Comparison of ENCODE assay signal across 10 cellular contexts in the genomic region with DNA sequence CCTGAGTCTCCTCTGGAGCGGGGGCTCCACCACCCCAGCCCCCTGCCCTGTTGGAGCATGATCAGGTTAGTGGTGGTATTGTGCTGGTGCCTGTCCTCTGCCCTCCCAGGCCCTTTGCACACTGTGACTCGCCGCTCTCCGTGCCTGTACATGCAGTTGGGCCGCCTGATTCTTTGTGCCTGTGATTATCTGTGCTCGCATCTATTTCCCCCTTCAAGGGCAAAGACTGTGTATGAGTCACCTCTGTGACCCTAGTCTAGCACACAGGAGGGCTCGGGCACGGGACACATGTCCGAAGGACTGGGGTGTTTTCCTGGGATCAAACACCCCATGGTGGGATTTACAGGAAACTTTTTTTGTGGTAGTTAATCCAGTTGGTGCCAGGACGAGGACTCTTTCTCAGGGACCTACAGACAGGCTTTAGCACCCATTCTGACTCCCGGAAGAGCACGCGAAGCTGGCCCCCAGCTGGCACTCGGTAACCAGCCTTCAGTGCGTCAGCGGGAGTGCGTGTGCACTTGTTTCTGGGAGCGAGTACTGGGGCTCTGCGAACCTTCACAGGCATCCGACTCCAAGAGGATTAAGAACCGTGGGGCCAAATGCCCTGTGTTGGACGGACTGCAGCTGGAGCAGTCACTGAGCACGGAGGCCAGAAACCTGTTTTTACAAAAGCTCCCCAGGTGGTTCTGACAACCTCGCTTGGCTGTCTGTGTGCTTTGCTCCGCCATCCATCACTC. TPM values are rescaled to one million over a fixed set of nuclear protein-coding genes. Genes with fewer than 3 reads are reported as not detected.
DNase-seq lines count a peak whose midpoint lies in the region; ATAC-seq and TF ChIP-seq lines count a peak whose summit lies in the region.
"Had no signal": no experiment of that assay in that cellular context is flagged by ENCODE, and none has a peak within 500 bp of the region (broad histone marks: within the 10 kb centered on the region; RNA-seq: fewer than 3 reads in every experiment).

No MANE protein-coding gene starts in this region.

- dilution Hi-C loops in IMR-90 (cut with HindIII; ENCODE audit: low sequenced_read_pairs, unreplicated experiment), result no loop called here

- H3K27ac Mint-ChIP-seq in brain, result peak overlapping the region; percentile 64 to 97 (median 94)
- no peak overlapping the region for H3K27ac Mint-ChIP-seq in activated T-cell treated with anti-CD3 and anti-CD28 coated beads, Interleukin-2, amount 50 U/mL, for 72 hours

- no peaks in the 10 kb centered on the region for H3F3A ChIP-seq in smooth muscle cell (ENCODE audit: low read depth)

- peaks cover 57% of the 10 kb centered on the region for H3K9me1 ChIP-seq in IMR-90 (ENCODE audit: insufficient read depth, low read length)

- no peak overlapping the region for H2AFZ ChIP-seq in IMR-90 (replicated peaks; ENCODE audit: low read length, poor library complexity)
- H2AFZ ChIP-seq in smooth muscle cell (ENCODE audit: low read depth), result no peak overlapping the region

- CTCF ChIA-PET in IMR-90 (lab: Yijun Ruan, JAX), result interaction anchor here (0.6 to 1.5 kb wide), 2 partner anchors 32 to 300 kb away, joined by 3 to 5 read pairs; no protein-coding TSS in a partner anchor

- in situ Hi-C loops in IMR-90 (cut with MboI; ENCODE audit: low sequenced_read_pairs), result no loop called here

- peaks cover 5% of the 10 kb centered on the region for H3K36me3 Mint-ChIP-seq in brain
- no peaks in the 10 kb centered on the region for H3K36me3 Mint-ChIP-seq in activated T-cell treated with anti-CD3 and anti-CD28 coated beads, Interleukin-2, amount 50 U/mL, for 72 hours (ENCODE audit: insufficient read depth in 2 of 2)

- no peak for TF ChIP-seq CTCF in IMR-90 (conservative IDR thresholded peaks at IDR 0.05; ENCODE audit: low read depth, low read length)
- no peak for TF ChIP-seq CTCF in brain (conservative IDR thresholded peaks at IDR 0.05)
- TF ChIP-seq CTCF in smooth muscle cell (IDR thresholded peaks at IDR 0.05; ENCODE audit: borderline replicate concordance, insufficient read depth, poor library complexity, severe bottlenecking), result no peak
- no peak for TF ChIP-seq CTCF in foreskin fibroblast (IDR thresholded peaks at IDR 0.05; ENCODE audit: low read depth, low read length)

- no peak overlapping the region for H3K56ac ChIP-seq in IMR-90 (ENCODE audit: extremely low read depth, insufficient read depth, low read length)

- H3K27ac ChIP-seq in IMR-90 (ENCODE audit: insufficient read depth, low read length) (no peak overlapping the region), right cardiac atrium (ENCODE audit: low read length) (peak overlapping the region; percentile 19), smooth muscle cell (ENCODE audit: low read depth) (peak overlapping the region; percentile 83)

- ATAC-seq in IMR-90 (ENCODE audit: low read depth) (no peak), right cardiac atrium (no peak)
- ATAC-seq in activated T-cell treated with anti-CD3 and anti-CD28 coated beads, Interleukin-2, amount 50 U/mL, for 72 hours (replicated peaks in 1 of 2), result no peak
- ATAC-seq: activated CD4-positive, alpha-beta T cell treated with anti-CD3 and anti-CD28 coated beads for 36 hours had no signal

- POLR2A ChIA-PET in IMR-90 (lab: Charles Lee; ENCODE audit: unreplicated experiment), result no interaction called here

- H2BK20ac ChIP-seq in IMR-90 (ENCODE audit: low read depth, low read length), result no peak overlapping the region

- H4K20me1 ChIP-seq in IMR-90 (ENCODE audit: insufficient read depth, low read length) (peaks cover 94% of the 10 kb centered on the region), smooth muscle cell (ENCODE audit: low read depth) (peaks cover 99% of the 10 kb centered on the region)

- no TSS peak for BruUV-seq in IMR-90 (replicated peaks; lab: Mats Ljungman, UMichigan)

- peaks cover 31 to 96% of the 10 kb centered on the region in 2 experiments for H3K79me1 ChIP-seq in IMR-90 (ENCODE audit: low read depth in 1 of 2, low read length in 2 of 2)

- H3K4me1 Mint-ChIP-seq in brain, result peaks cover 100% of the 10 kb centered on the region
- H3K4me1 Mint-ChIP-seq in activated T-cell treated with anti-CD3 and anti-CD28 coated beads, Interleukin-2, amount 50 U/mL, for 72 hours (ENCODE audit: low read depth), result peaks cover 62% of the 10 kb centered on the region

- peak; percentile 46 for DNase-seq in IMR-90
- DNase-seq in right cardiac atrium, result no peak
- DNase-seq in smooth muscle cell (lab: John Stamatoyannopoulos, UW; ENCODE audit: unreplicated experiment), result no peak
- DNase-seq in foreskin fibroblast, result no peak
- DNase-seq in NCI-H1048 (lab: John Stamatoyannopoulos, UW), result no peak
- no peak for DNase-seq in activated T-cell treated with anti-CD3 and anti-CD28 coated beads, Interleukin-2, amount 50 U/mL, for 72 hours
- DNase-seq in activated CD4-positive, alpha-beta T cell treated with anti-CD3 and anti-CD28 coated beads, Interleukin-2, amount 50 U/mL, for 4 hours, result no peak
- DNase-seq: activated CD4-positive, alpha-beta T cell treated with anti-CD3 and anti-CD28 coated beads for 36 hours; activated naive CD8-positive, alpha-beta T cell treated with anti-CD3 and anti-CD28 coated beads, Interleukin-2, amount 10 ng/mL, durations not matched to agents 7 days and 5 days had no signal

- H3K23ac ChIP-seq in IMR-90 (ENCODE audit: low read depth, low read length), result peak overlapping the region; percentile 72; the same call in 1 of the 2 replicates

- intact Hi-C loops in IMR-90 (cut with micrococcal nuclease), result no loop called here
- intact Hi-C loops in right cardiac atrium (cut with DNase I), result no loop called here

- no peaks in the 10 kb centered on the region for H3K9me3 Mint-ChIP-seq in brain
- no peaks in the 10 kb centered on the region for H3K9me3 Mint-ChIP-seq in activated T-cell treated with anti-CD3 and anti-CD28 coated beads, Interleukin-2, amount 50 U/mL, for 72 hours
- H3K9me3 Mint-ChIP-seq: activated naive CD8-positive, alpha-beta T cell treated with anti-CD3 and anti-CD28 coated beads, Interleukin-2, amount 10 ng/mL, durations not matched to agents 7 days and 5 days had no signal

- H3K27me3 ChIP-seq in IMR-90 (ENCODE audit: control insufficient read depth, insufficient read depth, low read length) (no peaks in the 10 kb centered on the region), right cardiac atrium (ENCODE audit: control insufficient read depth, insufficient read depth) (no peaks in the 10 kb centered on the region), smooth muscle cell (ENCODE audit: low read depth) (no peaks in the 10 kb centered on the region)

- peak overlapping the region; percentile 8 for H3K4ac ChIP-seq in IMR-90 (ENCODE audit: low read depth, low read length)

- H2BK120ac ChIP-seq in IMR-90 (ENCODE audit: low read depth, low read length), result peak overlapping the region; percentile 32; the same call in 1 of the 2 replicates

- 59% methylated on average over 14 of the region's 25 CpGs; no CpG with 5 or more reads in 1 of the 2 experiments for WGBS in IMR-90 (ENCODE audit: extremely low coverage in 2 of 2, insufficient read length in 1 of 2), 2 experiments
- WGBS in right cardiac atrium, result 84% methylated on average over 25 of the region's 25 CpGs
- WGBS in smooth muscle cell (ENCODE audit: low lambda C conversion rate), result 82% methylated on average over 25 of the region's 25 CpGs

- H4K8ac ChIP-seq in IMR-90 (ENCODE audit: low read depth in 2 of 2, low read length in 2 of 2), result peak overlapping the region in 1 of 2 experiments; percentile 47; a peak in 1 of 4 replicates

- H2AK9ac ChIP-seq in IMR-90 (replicated peaks; ENCODE audit: low read depth, low read length, poor library complexity), result peak overlapping the region; percentile 97

- peak overlapping the region; percentile 75; the same call in 1 of the 2 replicates for H2AK5ac ChIP-seq in IMR-90 (ENCODE audit: low read depth, low read length)

- H3K9ac ChIP-seq in IMR-90 (ENCODE audit: low read depth, low read length) (no peak overlapping the region; the same call in 1 of the 2 replicates), smooth muscle cell (ENCODE audit: low read depth) (no peak overlapping the region)

- H3K14ac ChIP-seq in IMR-90 (replicated peaks; ENCODE audit: low read depth, low read length), result peak overlapping the region; percentile 24; the same call in 1 of the 2 replicates

- peak overlapping the region; percentile 1; the same call in 1 of the 2 replicates for H4K5ac ChIP-seq in IMR-90 (ENCODE audit: low read depth, low read length)

- H2BK5ac ChIP-seq in IMR-90 (ENCODE audit: low read depth, low read length, poor library complexity, severe bottlenecking), result peak overlapping the region; percentile 34

- TF ChIP-seq POLR2A in IMR-90 (IDR thresholded peaks at IDR 0.05; ENCODE audit: low read depth, low read length), result no peak

- peak overlapping the region; percentile 68 to 99 (median 73) for H3K4me3 Mint-ChIP-seq in brain
- H3K4me3 Mint-ChIP-seq in activated T-cell treated with anti-CD3 and anti-CD28 coated beads, Interleukin-2, amount 50 U/mL, for 72 hours, result no peak overlapping the region
- H3K4me3 Mint-ChIP-seq: activated CD4-positive, alpha-beta T cell treated with anti-CD3 and anti-CD28 coated beads for 36 hours; activated naive CD8-positive, alpha-beta T cell treated with anti-CD3 and anti-CD28 coated beads, Interleukin-2, amount 10 ng/mL, durations not matched to agents 7 days and 5 days had no signal

- TF ChIP-seq RAD21 in IMR-90 (IDR thresholded peaks at IDR 0.05; ENCODE audit: low read length), result no peak

- H3K18ac ChIP-seq in IMR-90 (ENCODE audit: low read depth, low read length), result no peak overlapping the region

- peaks cover 93% of the 10 kb centered on the region for H3K79me2 ChIP-seq in smooth muscle cell (ENCODE audit: low read depth)

- peaks cover 4% of the 10 kb centered on the region for H3K27me3 Mint-ChIP-seq in brain
- H3K27me3 Mint-ChIP-seq in activated T-cell treated with anti-CD3 and anti-CD28 coated beads, Interleukin-2, amount 50 U/mL, for 72 hours (ENCODE audit: low read depth), result no peaks in the 10 kb centered on the region
- H3K27me3 Mint-ChIP-seq: activated CD4-positive, alpha-beta T cell treated with anti-CD3 and anti-CD28 coated beads for 36 hours; activated naive CD8-positive, alpha-beta T cell treated with anti-CD3 and anti-CD28 coated beads, Interleukin-2, amount 10 ng/mL, durations not matched to agents 7 days and 5 days had no signal

- H3K4me3 ChIP-seq in IMR-90 (ENCODE audit: insufficient read depth, low read depth, low read length), result no peak overlapping the region
- no peak overlapping the region for H3K4me3 ChIP-seq in right cardiac atrium (ENCODE audit: low read length)
- H3K4me3 ChIP-seq in smooth muscle cell, result no peak overlapping the region
- H3K4me3 ChIP-seq in foreskin fibroblast (ENCODE audit: low read depth in 1 of 2, low read length in 2 of 2), result no peak overlapping the region

- H3K36me3 ChIP-seq in IMR-90 (ENCODE audit: control insufficient read depth, insufficient read depth, low read length), result 0 out of 2 replicates have a peak, but pooled peaks cover 1% of the 10 kb centered on the region
- no peaks in the 10 kb centered on the region for H3K36me3 ChIP-seq in smooth muscle cell (ENCODE audit: low read depth)

- H3K4me1 ChIP-seq in IMR-90 (ENCODE audit: control insufficient read depth, insufficient read depth, low read length) (peaks cover 43% of the 10 kb centered on the region), right cardiac atrium (ENCODE audit: control insufficient read depth, insufficient read depth, low read length) (peaks cover 25% of the 10 kb centered on the region), smooth muscle cell (ENCODE audit: low read depth) (peaks cover 44% of the 10 kb centered on the region)

- no peaks in the 10 kb centered on the region for H3K9me3 ChIP-seq in IMR-90 (ENCODE audit: control insufficient read depth, insufficient read depth, low read length)
- H3K9me3 ChIP-seq in right cardiac atrium (ENCODE audit: control insufficient read depth, low read length), result no peaks in the 10 kb centered on the region
- H3K9me3 ChIP-seq in smooth muscle cell (replicated peaks; ENCODE audit: low read depth), result no peaks in the 10 kb centered on the region

- H4K91ac ChIP-seq in IMR-90 (ENCODE audit: insufficient read depth, low read depth, low read length), result 0 out of 2 replicates have a peak overlapping the region, but pooled peaks have one; percentile 2

- H2BK15ac ChIP-seq in IMR-90 (ENCODE audit: low read depth, low read length), result no peak overlapping the region

- H3K4me2 ChIP-seq in IMR-90 (ENCODE audit: low read depth, low read length) (no peak overlapping the region; the same call in 1 of the 2 replicates), smooth muscle cell (peak overlapping the region; percentile 69)

RNA-seq across cellular contexts. Expression of gene PPP1R37, which starts 6.7 kb away (rescaled TPM):
- total RNA-seq in IMR-90 (2012; rRNA removed), result 13.1 and 13.9 TPM in 2 replicates
- polyA plus RNA-seq in IMR-90 (2012; rRNA removed), result 18.5 and 20.8 TPM in 2 replicates
- polyA plus RNA-seq in IMR-90 (2012; cell fraction: cytosol; rRNA removed), result 14.0 and 22.6 TPM in 2 replicates
- polyA plus RNA-seq in IMR-90 (2012; cell fraction: nucleus; rRNA removed; ENCODE audit: low replicate concordance), result 41.6 and 72.5 TPM in 2 replicates
- 59.2 TPM for polyA plus RNA-seq in brain (ENCODE audit: insufficient read depth, low read depth, low replicate concordance)
- total RNA-seq in right cardiac atrium, result 10 to 100 TPM; 16.5 to 24.9 (median 18.9) TPM
- 23.4 TPM for polyA plus RNA-seq in right cardiac atrium
- 11.7 and 19.2 TPM in 2 replicates for total RNA-seq in smooth muscle cell
- 8.2 and 8.7 TPM in 2 replicates for polyA plus RNA-seq in smooth muscle cell
- 10 to 100 TPM; 11.8 to 17.3 TPM for total RNA-seq in activated T-cell treated with anti-CD3 and anti-CD28 coated beads, Interleukin-2, amount 50 U/mL, for 72 hours

RNA-seq across cellular contexts. Expression of gene GEMIN7, which starts 20.6 kb away (rescaled TPM):
- total RNA-seq in IMR-90 (2012; rRNA removed) (19.7 and 27.2 TPM in 2 replicates), right cardiac atrium (10 to 100 TPM; 10.9 to 15.0 (median 12.8) TPM), smooth muscle cell (29.4 and 50.6 TPM in 2 replicates)
- polyA plus RNA-seq in IMR-90 (2012; rRNA removed) (52.8 and 53.0 TPM in 2 replicates), brain (ENCODE audit: insufficient read depth, low read depth, low replicate concordance) (20.6 TPM), right cardiac atrium (27.9 TPM), smooth muscle cell (66.5 and 67.0 TPM in 2 replicates)
- 56.1 and 64.0 TPM in 2 replicates for polyA plus RNA-seq in IMR-90 (2012; cell fraction: cytosol; rRNA removed)
- polyA plus RNA-seq in IMR-90 (2012; cell fraction: nucleus; rRNA removed; ENCODE audit: low replicate concordance), result 18.8 and 44.2 TPM in 2 replicates
- total RNA-seq in activated T-cell treated with anti-CD3 and anti-CD28 coated beads, Interleukin-2, amount 50 U/mL, for 72 hours, result 10 to 100 TPM; 26.4 to 28.1 TPM

RNA-seq across cellular contexts. Expression of gene ZNF296, which starts 23.4 kb away (rescaled TPM):
- total RNA-seq in IMR-90 (2012; rRNA removed) (not detected in 2 replicates), right cardiac atrium (under 1 TPM in 3 of 4 donors, not detected in 1; 0.25 to 0.35 (median 0.29) TPM), smooth muscle cell (1.1 TPM in 1 of 2 replicates, not detected in the other)
- polyA plus RNA-seq in IMR-90 (2012; rRNA removed) (0.10 and 0.11 TPM in 2 replicates), brain (ENCODE audit: insufficient read depth, low read depth, low replicate concordance) (2.1 TPM), right cardiac atrium (0.25 TPM), smooth muscle cell (0.21 and 1.7 TPM in 2 replicates)
- 0.11 and 0.25 TPM in 2 replicates for polyA plus RNA-seq in IMR-90 (2012; cell fraction: cytosol; rRNA removed)
- 0.58 and 1.5 TPM in 2 replicates for polyA plus RNA-seq in IMR-90 (2012; cell fraction: nucleus; rRNA removed; ENCODE audit: low replicate concordance)
- total RNA-seq in activated T-cell treated with anti-CD3 and anti-CD28 coated beads, Interleukin-2, amount 50 U/mL, for 72 hours, result 1 to 10 TPM; 5.1 to 5.2 TPM

Comparison
In these comparisons a context has a peak if more than half of its experiments do, and no peak if none do; other contexts are left out.
1. H3K4me3 Mint-ChIP-seq: peak in brain (5 of 5); none in activated T-cell treated with anti-CD3 and anti-CD28 coated beads, Interleukin-2, amount 50 U/mL, for 72 hours (0 of 2).